9 cellular contexts compared by ENCODE assay signal in the genomic region with DNA sequence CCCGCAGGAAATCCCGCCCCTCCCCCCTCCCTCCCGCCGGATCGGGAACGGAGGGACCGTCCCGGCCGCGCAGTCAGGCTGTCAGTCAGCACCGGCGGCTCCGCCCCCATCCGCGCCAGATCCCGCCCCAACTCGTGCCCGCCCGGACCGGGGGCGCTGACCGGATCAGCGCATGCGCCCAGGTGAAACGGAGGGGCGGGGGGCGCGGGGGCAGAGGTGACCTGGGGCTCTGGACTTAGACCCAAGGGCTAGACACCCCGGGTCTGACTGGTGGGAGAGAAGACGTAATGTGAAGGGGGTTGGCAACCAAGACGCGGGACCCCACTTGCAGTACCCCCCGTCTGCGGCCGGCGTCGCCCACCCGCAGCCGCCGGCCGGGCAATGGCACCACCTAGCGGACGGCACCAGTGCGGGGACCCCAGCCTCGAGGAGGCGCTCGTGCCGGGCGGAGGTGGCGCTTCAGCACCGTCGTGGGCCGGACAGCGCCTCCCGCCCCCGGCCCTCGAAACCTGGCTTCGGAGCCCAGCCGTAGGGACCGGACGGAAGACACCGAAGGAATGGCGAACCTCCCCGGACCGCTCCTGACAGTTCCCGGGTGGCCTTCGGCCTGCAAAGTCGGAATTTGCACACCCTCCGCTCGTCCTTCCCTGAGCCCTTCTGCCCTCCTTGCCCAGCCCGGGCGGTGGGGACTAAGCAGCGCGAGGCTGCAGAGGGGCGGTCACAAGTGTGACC. TPM values are rescaled to one million over a fixed set of nuclear protein-coding genes. Genes with fewer than 3 reads are reported as not detected.
DNase-seq lines count a peak whose midpoint lies in the region; ATAC-seq, FAIRE-seq and TF ChIP-seq lines count a peak whose summit lies in the region.
"Had no signal": no experiment of that assay in that cellular context is flagged by ENCODE, and none has a peak within 500 bp of the region (broad histone marks: within the 10 kb centered on the region; RNA-seq: fewer than 3 reads in every experiment).

Gene CASKIN2 (minus strand): TSS at position 15 of the 732 bp plus-strand sequence. CDS start 1,733 bp downstream, outside the sequence.

- peaks cover 16 to 31% (median 19%) of the 10 kb centered on the region in 4 donors for H3K4me1 Mint-ChIP-seq in CD4-positive, alpha-beta memory T cell

- peak within 1 kb of the TSS; percentile 83 for H3K9ac ChIP-seq in HUES48 (ENCODE audit: low read depth, low read length)
- peak within 1 kb of the TSS; percentile 83 for H3K9ac ChIP-seq in endothelial cell of umbilical vein (replicated peaks; ENCODE audit: extremely low read depth, insufficient read depth, low read length)

- H3K27me3 ChIP-seq in CD4-positive, alpha-beta memory T cell (ENCODE audit: insufficient read depth, low read length): no peaks in the 10 kb centered on the region
- H3K27me3 ChIP-seq in HUES48 (ENCODE audit: control insufficient read depth, insufficient read depth, low read length) (no peaks in the 10 kb centered on the region), endothelial cell of umbilical vein (ENCODE audit: control insufficient read depth in 2 of 2, insufficient read depth in 2 of 2, low read length in 2 of 2) (no peaks in the 10 kb centered on the region)

- CTCF ChIA-PET in CD4-positive, alpha-beta memory T cell (lab: Charles Lee; ENCODE audit: partially characterized antibody): interaction anchor here (0.8 to 3.3 kb wide), 14 partner anchors 10 to 237 kb away, joined by 3 to 24 read pairs (median 6); partner anchors contain the start of genes GRB2, LLGL2, SLC25A19 and TMEM94
- CTCF ChIA-PET in endothelial cell of umbilical vein (lab: Charles Lee): interaction anchor here (0.8 to 2.0 kb wide), 17 partner anchors 9 to 234 kb away, joined by 3 to 13 read pairs (median 5); partner anchors contain the start of genes LLGL2, SLC25A19 and TMEM94

- peaks cover 29% of the 10 kb centered on the region for H3K4me1 ChIP-seq in CD4-positive, alpha-beta memory T cell (ENCODE audit: insufficient read depth, low read length)
- H3K4me1 ChIP-seq in HUES48 (ENCODE audit: control insufficient read depth, insufficient read depth, low read length): peaks cover 6% of the 10 kb centered on the region; the same call in 1 of the 2 replicates
- peaks cover 46% of the 10 kb centered on the region for H3K4me1 ChIP-seq in endothelial cell of umbilical vein (ENCODE audit: control insufficient read depth, extremely low read depth, insufficient read depth, low read length)

- H3K9me1 ChIP-seq in endothelial cell of umbilical vein (replicated peaks; ENCODE audit: control insufficient read depth, extremely low read depth, insufficient read depth, low read length): no peaks in the 10 kb centered on the region

- H3K27ac Mint-ChIP-seq in CD4-positive, alpha-beta memory T cell: peak within 1 kb of the TSS in 6 of 7 donors; percentile 19 to 75 (median 52)

- no peaks in the 10 kb centered on the region for H3K9me3 ChIP-seq in CD4-positive, alpha-beta memory T cell (ENCODE audit: control insufficient read depth in 1 of 2, low read length in 2 of 2)
- H3K9me3 ChIP-seq in HUES48 (ENCODE audit: control insufficient read depth, insufficient read depth, low read length) (no peaks in the 10 kb centered on the region), endothelial cell of umbilical vein (replicated peaks; ENCODE audit: control insufficient read depth, insufficient read depth, low read length) (no peaks in the 10 kb centered on the region)

- no peaks in the 10 kb centered on the region for H3K27me3 Mint-ChIP-seq in CD4-positive, alpha-beta memory T cell

- peaks cover 4% of the 10 kb centered on the region for H3K36me3 ChIP-seq in CD4-positive, alpha-beta memory T cell (ENCODE audit: insufficient read depth, low read length)
- H3K36me3 ChIP-seq in HUES48 (ENCODE audit: control insufficient read depth, insufficient read depth, low read length) (peaks cover 38% of the 10 kb centered on the region), endothelial cell of umbilical vein (ENCODE audit: control insufficient read depth in 2 of 2, extremely low read depth in 1 of 2, insufficient read depth in 2 of 2, low read length in 2 of 2) (no peaks in the 10 kb centered on the region)

- peaks cover 10 to 16% of the 10 kb centered on the region in 2 donors for H3K36me3 Mint-ChIP-seq in CD4-positive, alpha-beta memory T cell

- peak; percentile 68 to 74 (median 70) for DNase-seq in CD4-positive, alpha-beta memory T cell
- DNase-seq in NOMO-1 treated with dmso at 0.1 percent for 144 hours (lab: John Stamatoyannopoulos, UW; ENCODE audit: unreplicated experiment): peak; percentile 66
- peak; percentile 60 for DNase-seq in activated T-cell treated with anti-CD3 and anti-CD28 coated beads for 1 hour (ENCODE audit: low read depth)
- DNase-seq in endothelial cell of umbilical vein (ENCODE audit: low read depth, low spot score): peak; percentile 92
- DNase-seq in midbrain (lab: John Stamatoyannopoulos, UW): peak; percentile 95
- DNase-seq in stimulated activated CD8-positive, alpha-beta memory T cell treated with anti-CD3 and anti-CD28 coated beads, Interleukin-15, amount 100 ng/mL, for 24 hours (ENCODE audit: low read depth): peak; percentile 73

- BruUV-seq in endothelial cell of umbilical vein (replicated peaks; lab: Mats Ljungman, UMichigan): no TSS peak

- no peaks in the 10 kb centered on the region for H4K20me1 ChIP-seq in endothelial cell of umbilical vein (replicated peaks; ENCODE audit: control insufficient read depth, extremely low read depth, insufficient read depth, low read length)

- POLR2A ChIA-PET in CD4-positive, alpha-beta memory T cell (lab: Charles Lee; ENCODE audit: partially characterized antibody): interaction anchor here (0.5 to 2.2 kb wide), 25 partner anchors 10 to 503 kb away, joined by 3 to 72 read pairs (median 5); partner anchors contain the start of genes GALK1, GGA3, GRB2 and LLGL2
- POLR2A ChIA-PET in endothelial cell of umbilical vein (lab: Charles Lee): no interaction called here

- dilution Hi-C loops in endothelial cell of umbilical vein (cut with MboI; ENCODE audit: extremely low pct_ligation_motif_present, low sequenced_read_pairs): no loop called here

- H3K4me3 Mint-ChIP-seq in CD4-positive, alpha-beta memory T cell: peak within 1 kb of the TSS; percentile 70 to 84 (median 80)

- peak within 1 kb of the TSS; percentile 93 for H3K4me2 ChIP-seq in endothelial cell of umbilical vein (ENCODE audit: insufficient read depth, low read length)

- no peak within 1 kb of the TSS for H3K27ac ChIP-seq in CD4-positive, alpha-beta memory T cell (ENCODE audit: low read depth, low read length)
- peak within 1 kb of the TSS; percentile 82 for H3K27ac ChIP-seq in HUES48 (ENCODE audit: low read depth, low read length)
- peak within 1 kb of the TSS; percentile 59 for H3K27ac ChIP-seq in endothelial cell of umbilical vein (ENCODE audit: insufficient read depth, low read depth, low read length)

- peak; percentile 40 for ATAC-seq in GM21360 (IDR thresholded peaks at IDR 0.05; ENCODE audit: unreplicated experiment)

- TF ChIP-seq POLR2A in endothelial cell of umbilical vein (IDR thresholded peaks at IDR 0.05; ENCODE audit: low read depth, low read length): no peak

- peak within 1 kb of the TSS; percentile 69 to 74 for H3K4me3 ChIP-seq in CD4-positive, alpha-beta memory T cell (ENCODE audit: low read length in 2 of 2)
- H3K4me3 ChIP-seq in HUES48 (ENCODE audit: low read depth, low read length) (peak within 1 kb of the TSS; percentile 98), endothelial cell of umbilical vein (replicated peaks in 1 of 3; ENCODE audit: insufficient read depth in 1 of 3, low read depth in 1 of 3, low read length in 3 of 3) (peak within 1 kb of the TSS; percentile 57 to 72 (median 70))

- peaks cover 35% of the 10 kb centered on the region for H3K79me2 ChIP-seq in endothelial cell of umbilical vein (ENCODE audit: control insufficient read depth, insufficient read depth, low read length)

- H2AFZ ChIP-seq in endothelial cell of umbilical vein (ENCODE audit: low read depth, low read length): peak within 1 kb of the TSS; percentile 99

- FAIRE-seq in endothelial cell of umbilical vein (lab: Jason Lieb, UNC): peak; percentile 82
- FAIRE-seq: colon had no signal

- H3K9me3 Mint-ChIP-seq in CD4-positive, alpha-beta memory T cell: no peaks in the 10 kb centered on the region

- TF ChIP-seq CTCF in endothelial cell of umbilical vein (IDR thresholded peaks at IDR 0.05; ENCODE audit: extremely low read depth in 1 of 2, insufficient read depth in 1 of 2, low read depth in 1 of 2, low read length in 2 of 2): peak; percentile 100

- intact Hi-C loops in CD4-positive, alpha-beta memory T cell (cut with micrococcal nuclease): loop anchor here (1.0 to 5.0 kb wide), 6 partner anchors 10 to 333 kb away; partner anchors contain the start of genes GRB2, LLGL2, SLC25A19 and SUMO2
- intact Hi-C loops in endothelial cell of umbilical vein (cut with micrococcal nuclease): loop anchor here (1.0 to 10.0 kb wide), 7 partner anchors 9 to 471 kb away; partner anchors contain the start of genes ATP5PD, KCTD2, SLC25A19 and TMEM94

TF ChIP-seq in endothelial cell of umbilical vein, 7 proteins besides CTCF, POLR2A, EP300 and RAD21:
- TF ChIP-seq, protein P1, sequence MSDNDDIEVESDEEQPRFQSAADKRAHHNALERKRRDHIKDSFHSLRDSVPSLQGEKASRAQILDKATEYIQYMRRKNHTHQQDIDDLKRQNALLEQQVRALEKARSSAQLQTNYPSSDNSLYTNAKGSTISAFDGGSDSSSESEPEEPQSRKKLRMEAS (IDR thresholded peaks at IDR 0.05; ENCODE audit: insufficient read depth, insufficient read length): peak; percentile 22
- TF ChIP-seq JUN (IDR thresholded peaks at IDR 0.05; ENCODE audit: borderline replicate concordance, insufficient read depth, insufficient read length, low read depth): no peak
- no peak for TF ChIP-seq EZH2 (IDR thresholded peaks at IDR 0.05; ENCODE audit: borderline replicate concordance, low read depth, low read length, severe bottlenecking)
- no peak for TF ChIP-seq POLR2AphosphoS5 (IDR thresholded peaks at IDR 0.05; ENCODE audit: insufficient read depth, low read depth, low read length)
- TF ChIP-seq FOS (IDR thresholded peaks at IDR 0.05; ENCODE audit: borderline replicate concordance, insufficient read depth, low read length): no peak

RNA-seq across cellular contexts. Expression of gene CASKIN2, which starts in this region (rescaled TPM):
- total RNA-seq in CD4-positive, alpha-beta memory T cell: under 1 TPM; 0.32 to 0.53 TPM
- polyA plus RNA-seq in CD4-positive, alpha-beta memory T cell: not detected
- total RNA-seq in endothelial cell of umbilical vein: 34.6 and 37.6 TPM in 2 replicates
- 10.6 and 13.0 TPM in 2 replicates for polyA plus RNA-seq in endothelial cell of umbilical vein
- 8.2 and 9.8 TPM in 2 replicates for polyA plus RNA-seq in endothelial cell of umbilical vein (2011; cell fraction: cytosol; rRNA removed)
- 24.7 and 30.9 TPM in 2 replicates for polyA plus RNA-seq in endothelial cell of umbilical vein (2011; cell fraction: nucleus; rRNA removed)
- polyA plus RNA-seq in endothelial cell of umbilical vein (2012): 12.8 and 16.5 TPM in 2 replicates
- polyA minus RNA-seq in endothelial cell of umbilical vein: 12.5 and 21.0 TPM in 2 replicates
- polyA minus RNA-seq in endothelial cell of umbilical vein (2011; cell fraction: cytosol; rRNA and poly(A)+ RNA removed): 12.1 TPM
- 15.2 and 18.1 TPM in 2 replicates for polyA minus RNA-seq in endothelial cell of umbilical vein (2011; cell fraction: nucleus; rRNA and poly(A)+ RNA removed)

Comparison
In these comparisons a context has a peak if more than half of its experiments do, and no peak if none do; other contexts are left out.
1. RNA of gene CASKIN2 (total RNA-seq): 34.6 to 37.6 TPM in endothelial cell of umbilical vein; 0.32 to 0.53 TPM in CD4-positive, alpha-beta memory T cell; every median in the first group is over 10 times any median in the second.
2. RNA of gene CASKIN2 (polyA plus RNA-seq): 8.2 to 30.9 TPM in endothelial cell of umbilical vein; not detected in CD4-positive, alpha-beta memory T cell; every median in the first group is over 4 times any median in the second.
3. Peak in DNase-seq and H3K4me3 ChIP-seq in CD4-positive, alpha-beta memory T cell; RNA of the gene not detected or under 1 TPM.
4. Peak in every context shown above with its lines, with median percentiles within 50 percentile points of each other: DNase-seq and H3K4me3 ChIP-seq.